1 cellular context compared by ENCODE assay signal in the genomic region with DNA sequence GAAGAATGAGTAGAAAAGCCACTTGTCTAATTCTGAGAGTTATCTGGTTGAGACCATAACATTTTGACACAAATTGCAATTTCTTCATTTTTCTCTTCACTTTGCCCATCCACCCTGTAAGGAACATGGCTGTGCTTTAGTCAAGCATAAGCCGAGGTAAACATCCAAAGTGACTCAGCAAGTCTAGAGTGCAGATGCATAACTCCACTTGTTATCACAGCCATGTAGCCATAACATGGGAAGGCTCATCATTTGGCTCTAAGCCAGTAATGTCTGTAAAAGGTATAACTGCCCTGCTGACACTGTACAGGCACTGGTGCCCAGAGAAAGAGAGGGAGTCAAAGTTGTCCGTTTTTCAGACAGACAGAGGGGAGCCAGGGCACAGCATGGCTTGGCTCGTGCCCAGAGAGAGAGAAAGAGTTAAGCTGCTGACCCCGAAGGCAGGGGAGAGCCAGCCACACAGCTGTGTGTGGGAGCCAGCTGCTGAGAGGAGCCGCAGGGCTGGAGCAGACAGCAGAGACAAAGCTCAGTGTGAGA.
A peak's percentile ranks its signal among the peaks of the same experiment; 100 is the strongest.
TF ChIP-seq lines count a peak whose summit lies in the region.

No MANE protein-coding gene starts in this region.

TF ChIP-seq in K562, 482 proteins besides CTCF, POLR2A, EP300 and RAD21 (continued from another document and continues in another):
- TF ChIP-seq, protein P1, sequence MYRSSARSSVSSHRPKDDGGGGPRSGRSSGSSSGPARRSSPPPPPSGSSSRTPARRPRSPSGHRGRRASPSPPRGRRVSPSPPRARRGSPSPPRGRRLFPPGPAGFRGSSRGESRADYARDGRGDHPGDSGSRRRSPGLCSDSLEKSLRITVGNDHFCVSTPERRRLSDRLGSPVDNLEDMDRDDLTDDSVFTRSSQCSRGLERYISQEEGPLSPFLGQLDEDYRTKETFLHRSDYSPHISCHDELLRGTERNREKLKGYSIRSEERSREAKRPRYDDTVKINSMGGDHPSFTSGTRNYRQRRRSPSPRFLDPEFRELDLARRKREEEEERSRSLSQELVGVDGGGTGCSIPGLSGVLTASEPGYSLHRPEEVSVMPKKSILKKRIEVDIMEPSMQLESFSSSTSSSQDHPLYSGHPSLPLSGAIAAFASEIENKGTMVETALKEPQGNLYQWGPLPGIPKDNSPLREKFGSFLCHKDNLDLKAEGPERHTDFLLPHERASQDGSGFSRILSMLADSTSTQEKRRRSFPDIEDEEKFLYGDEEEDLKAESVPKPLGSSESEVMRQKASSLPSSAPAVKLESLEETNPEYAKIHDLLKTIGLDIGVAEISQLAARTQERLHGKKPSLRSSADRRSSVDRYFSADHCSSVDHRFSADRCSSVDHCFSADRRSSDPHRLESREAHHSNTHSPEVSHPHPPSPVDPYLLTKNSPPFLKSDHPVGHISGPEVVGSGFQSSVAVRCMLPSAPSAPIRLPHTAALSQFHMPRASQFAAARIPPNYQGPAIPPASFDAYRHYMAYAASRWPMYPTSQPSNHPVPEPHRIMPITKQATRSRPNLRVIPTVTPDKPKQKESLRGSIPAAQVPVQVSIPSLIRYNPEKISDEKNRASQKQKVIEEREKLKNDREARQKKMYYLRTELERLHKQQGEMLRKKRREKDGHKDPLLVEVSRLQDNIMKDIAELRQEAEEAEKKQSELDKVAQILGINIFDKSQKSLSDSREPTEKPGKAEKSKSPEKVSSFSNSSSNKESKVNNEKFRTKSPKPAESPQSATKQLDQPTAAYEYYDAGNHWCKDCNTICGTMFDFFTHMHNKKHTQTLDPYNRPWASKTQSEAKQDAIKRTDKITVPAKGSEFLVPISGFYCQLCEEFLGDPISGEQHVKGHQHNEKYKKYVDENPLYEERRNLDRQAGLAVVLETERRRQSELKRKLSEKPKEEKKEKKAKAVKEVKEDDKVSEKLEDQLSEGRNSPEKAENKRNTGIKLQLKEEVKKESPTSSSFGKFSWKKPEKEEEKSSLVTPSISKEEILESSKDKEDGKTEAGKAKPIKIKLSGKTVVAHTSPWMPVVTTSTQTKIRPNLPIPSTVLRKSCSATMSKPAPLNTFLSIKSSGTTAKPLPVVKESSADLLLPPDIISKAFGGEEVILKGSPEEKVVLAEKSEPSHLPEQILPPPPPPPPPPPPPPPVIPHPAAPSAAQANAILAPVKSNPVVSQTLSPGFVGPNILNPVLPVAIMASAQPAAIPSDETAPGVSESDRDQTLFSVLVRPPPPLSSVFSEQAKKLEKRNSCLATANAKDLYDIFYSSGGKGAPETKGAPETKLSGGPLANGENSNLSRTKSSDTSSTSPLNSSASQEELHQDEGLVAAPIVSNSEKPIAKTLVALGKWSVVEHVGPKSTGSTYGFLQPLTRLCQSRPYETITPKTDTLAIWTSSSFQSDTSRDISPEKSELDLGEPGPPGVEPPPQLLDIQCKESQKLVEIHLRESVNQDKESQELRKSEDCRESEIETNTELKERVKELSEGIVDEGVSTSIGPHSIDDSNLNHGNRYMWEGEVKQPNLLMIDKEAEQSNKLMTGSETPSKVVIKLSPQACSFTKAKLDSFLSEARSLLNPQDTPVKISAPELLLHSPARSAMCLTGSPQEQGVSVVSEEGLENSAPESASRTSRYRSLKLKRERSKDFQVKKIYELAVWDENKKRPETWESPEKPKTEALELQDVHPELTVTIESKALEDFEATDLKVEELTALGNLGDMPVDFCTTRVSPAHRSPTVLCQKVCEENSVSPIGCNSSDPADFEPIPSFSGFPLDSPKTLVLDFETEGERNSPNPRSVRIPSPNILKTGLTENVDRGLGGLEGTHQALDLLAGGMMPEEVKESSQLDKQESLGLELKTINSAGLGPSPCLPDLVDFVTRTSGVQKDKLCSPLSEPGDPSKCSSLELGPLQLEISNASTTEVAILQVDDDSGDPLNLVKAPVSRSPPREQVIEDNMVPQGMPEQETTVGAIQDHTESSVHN (IDR thresholded peaks at IDR 0.05; ENCODE audit: borderline replicate concordance in 1 of 2, low read depth in 1 of 2) = 0 out of 4 replicates have a peak, but pooled peaks of 1 of the 2 experiments have one; percentile 40
- TF ChIP-seq SRSF7 (optimal IDR thresholded peaks at IDR 0.05; ENCODE audit: low read depth, low read length) = no peak
- TF ChIP-seq MXI1 (IDR thresholded peaks at IDR 0.05; ENCODE audit: low read depth, low read length) = no peak
- peak; percentile 82; the same call in 1 of the 2 replicates for TF ChIP-seq IFI16 (CRISPR knock-in tag; IDR thresholded peaks at IDR 0.05)
- no peak for TF ChIP-seq MTF1 (CRISPR knock-in tag; IDR thresholded peaks at IDR 0.05; ENCODE audit: borderline replicate concordance)
- TF ChIP-seq ZNF263 (CRISPR knock-in tag; IDR thresholded peaks at IDR 0.05; ENCODE audit: borderline replicate concordance) = no peak
- no peak for TF ChIP-seq MYC (IDR thresholded peaks at IDR 0.05; ENCODE audit: low read depth, low read length)
- TF ChIP-seq MYC (CRISPR knock-in tag; IDR thresholded peaks at IDR 0.05; ENCODE audit: borderline replicate concordance, low read depth) = no peak
- TF ChIP-seq DPF2 (IDR thresholded peaks at IDR 0.05) = peak; percentile 78
- TF ChIP-seq, protein P2, sequence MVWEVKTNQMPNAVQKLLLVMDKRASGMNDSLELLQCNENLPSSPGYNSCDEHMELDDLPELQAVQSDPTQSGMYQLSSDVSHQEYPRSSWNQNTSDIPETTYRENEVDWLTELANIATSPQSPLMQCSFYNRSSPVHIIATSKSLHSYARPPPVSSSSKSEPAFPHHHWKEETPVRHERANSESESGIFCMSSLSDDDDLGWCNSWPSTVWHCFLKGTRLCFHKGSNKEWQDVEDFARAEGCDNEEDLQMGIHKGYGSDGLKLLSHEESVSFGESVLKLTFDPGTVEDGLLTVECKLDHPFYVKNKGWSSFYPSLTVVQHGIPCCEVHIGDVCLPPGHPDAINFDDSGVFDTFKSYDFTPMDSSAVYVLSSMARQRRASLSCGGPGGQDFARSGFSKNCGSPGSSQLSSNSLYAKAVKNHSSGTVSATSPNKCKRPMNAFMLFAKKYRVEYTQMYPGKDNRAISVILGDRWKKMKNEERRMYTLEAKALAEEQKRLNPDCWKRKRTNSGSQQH (CRISPR knock-in tag; IDR thresholded peaks at IDR 0.05) = 0 out of 2 replicates have a peak, but pooled peaks have one; percentile 52
- no peak for TF ChIP-seq MCM2 (IDR thresholded peaks at IDR 0.05; ENCODE audit: low read depth)
- TF ChIP-seq, protein P3, sequence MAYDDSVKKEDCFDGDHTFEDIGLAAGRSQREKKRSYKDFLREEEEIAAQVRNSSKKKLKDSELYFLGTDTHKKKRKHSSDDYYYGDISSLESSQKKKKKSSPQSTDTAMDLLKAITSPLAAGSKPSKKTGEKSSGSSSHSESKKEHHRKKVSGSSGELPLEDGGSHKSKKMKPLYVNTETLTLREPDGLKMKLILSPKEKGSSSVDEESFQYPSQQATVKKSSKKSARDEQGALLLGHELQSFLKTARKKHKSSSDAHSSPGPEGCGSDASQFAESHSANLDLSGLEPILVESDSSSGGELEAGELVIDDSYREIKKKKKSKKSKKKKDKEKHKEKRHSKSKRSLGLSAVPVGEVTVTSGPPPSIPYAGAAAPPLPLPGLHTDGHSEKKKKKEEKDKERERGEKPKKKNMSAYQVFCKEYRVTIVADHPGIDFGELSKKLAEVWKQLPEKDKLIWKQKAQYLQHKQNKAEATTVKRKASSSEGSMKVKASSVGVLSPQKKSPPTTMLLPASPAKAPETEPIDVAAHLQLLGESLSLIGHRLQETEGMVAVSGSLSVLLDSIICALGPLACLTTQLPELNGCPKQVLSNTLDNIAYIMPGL (CRISPR knock-in tag; IDR thresholded peaks at IDR 0.05) = no peak
- TF ChIP-seq, protein P4, sequence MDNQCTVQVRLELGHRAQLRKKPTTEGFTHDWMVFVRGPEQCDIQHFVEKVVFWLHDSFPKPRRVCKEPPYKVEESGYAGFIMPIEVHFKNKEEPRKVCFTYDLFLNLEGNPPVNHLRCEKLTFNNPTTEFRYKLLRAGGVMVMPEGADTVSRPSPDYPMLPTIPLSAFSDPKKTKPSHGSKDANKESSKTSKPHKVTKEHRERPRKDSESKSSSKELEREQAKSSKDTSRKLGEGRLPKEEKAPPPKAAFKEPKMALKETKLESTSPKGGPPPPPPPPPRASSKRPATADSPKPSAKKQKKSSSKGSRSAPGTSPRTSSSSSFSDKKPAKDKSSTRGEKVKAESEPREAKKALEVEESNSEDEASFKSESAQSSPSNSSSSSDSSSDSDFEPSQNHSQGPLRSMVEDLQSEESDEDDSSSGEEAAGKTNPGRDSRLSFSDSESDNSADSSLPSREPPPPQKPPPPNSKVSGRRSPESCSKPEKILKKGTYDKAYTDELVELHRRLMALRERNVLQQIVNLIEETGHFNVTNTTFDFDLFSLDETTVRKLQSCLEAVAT (IDR thresholded peaks at IDR 0.05) = no peak
- no peak for TF ChIP-seq CSDE1 (IDR thresholded peaks at IDR 0.05)
- TF ChIP-seq RBM14 (IDR thresholded peaks at IDR 0.05; ENCODE audit: borderline replicate concordance, insufficient read depth, low read depth, low read length) = no peak
- TF ChIP-seq PRMT5 (CRISPR knock-in tag; IDR thresholded peaks at IDR 0.05) = no peak
- no peak for TF ChIP-seq NR3C1 (CRISPR knock-in tag; IDR thresholded peaks at IDR 0.05)
- TF ChIP-seq JUN (IDR thresholded peaks at IDR 0.05; ENCODE audit: borderline replicate concordance, low read depth, low read length) = no peak
- no peak for TF ChIP-seq JUN (CRISPR knock-in tag; IDR thresholded peaks at IDR 0.05; ENCODE audit: borderline replicate concordance)
- 0 out of 2 replicates have a peak, but pooled peaks have one; percentile 21 for TF ChIP-seq KDM2B (CRISPR knock-in tag; IDR thresholded peaks at IDR 0.05)
- TF ChIP-seq HDAC6 (IDR thresholded peaks at IDR 0.05; ENCODE audit: low read depth, low read length) = no peak
- TF ChIP-seq MAFF (IDR thresholded peaks at IDR 0.05; ENCODE audit: low read length) = peak; percentile 79
- no peak for TF ChIP-seq KDM5B (IDR thresholded peaks at IDR 0.05; ENCODE audit: insufficient replicate concordance, low read depth, low read length)
- TF ChIP-seq, protein P5, sequence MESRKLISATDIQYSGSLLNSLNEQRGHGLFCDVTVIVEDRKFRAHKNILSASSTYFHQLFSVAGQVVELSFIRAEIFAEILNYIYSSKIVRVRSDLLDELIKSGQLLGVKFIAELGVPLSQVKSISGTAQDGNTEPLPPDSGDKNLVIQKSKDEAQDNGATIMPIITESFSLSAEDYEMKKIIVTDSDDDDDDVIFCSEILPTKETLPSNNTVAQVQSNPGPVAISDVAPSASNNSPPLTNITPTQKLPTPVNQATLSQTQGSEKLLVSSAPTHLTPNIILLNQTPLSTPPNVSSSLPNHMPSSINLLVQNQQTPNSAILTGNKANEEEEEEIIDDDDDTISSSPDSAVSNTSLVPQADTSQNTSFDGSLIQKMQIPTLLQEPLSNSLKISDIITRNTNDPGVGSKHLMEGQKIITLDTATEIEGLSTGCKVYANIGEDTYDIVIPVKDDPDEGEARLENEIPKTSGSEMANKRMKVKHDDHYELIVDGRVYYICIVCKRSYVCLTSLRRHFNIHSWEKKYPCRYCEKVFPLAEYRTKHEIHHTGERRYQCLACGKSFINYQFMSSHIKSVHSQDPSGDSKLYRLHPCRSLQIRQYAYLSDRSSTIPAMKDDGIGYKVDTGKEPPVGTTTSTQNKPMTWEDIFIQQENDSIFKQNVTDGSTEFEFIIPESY (CRISPR knock-in tag; IDR thresholded peaks at IDR 0.05) = no peak
- TF ChIP-seq NR1H2 (CRISPR knock-in tag; IDR thresholded peaks at IDR 0.05) = no peak
- TF ChIP-seq, protein P6, sequence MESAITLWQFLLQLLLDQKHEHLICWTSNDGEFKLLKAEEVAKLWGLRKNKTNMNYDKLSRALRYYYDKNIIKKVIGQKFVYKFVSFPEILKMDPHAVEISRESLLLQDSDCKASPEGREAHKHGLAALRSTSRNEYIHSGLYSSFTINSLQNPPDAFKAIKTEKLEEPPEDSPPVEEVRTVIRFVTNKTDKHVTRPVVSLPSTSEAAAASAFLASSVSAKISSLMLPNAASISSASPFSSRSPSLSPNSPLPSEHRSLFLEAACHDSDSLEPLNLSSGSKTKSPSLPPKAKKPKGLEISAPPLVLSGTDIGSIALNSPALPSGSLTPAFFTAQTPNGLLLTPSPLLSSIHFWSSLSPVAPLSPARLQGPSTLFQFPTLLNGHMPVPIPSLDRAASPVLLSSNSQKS (CRISPR knock-in tag; IDR thresholded peaks at IDR 0.05) = no peak
- peak; percentile 92 for TF ChIP-seq ZNF316 (IDR thresholded peaks at IDR 0.05)
- TF ChIP-seq, protein P7, sequence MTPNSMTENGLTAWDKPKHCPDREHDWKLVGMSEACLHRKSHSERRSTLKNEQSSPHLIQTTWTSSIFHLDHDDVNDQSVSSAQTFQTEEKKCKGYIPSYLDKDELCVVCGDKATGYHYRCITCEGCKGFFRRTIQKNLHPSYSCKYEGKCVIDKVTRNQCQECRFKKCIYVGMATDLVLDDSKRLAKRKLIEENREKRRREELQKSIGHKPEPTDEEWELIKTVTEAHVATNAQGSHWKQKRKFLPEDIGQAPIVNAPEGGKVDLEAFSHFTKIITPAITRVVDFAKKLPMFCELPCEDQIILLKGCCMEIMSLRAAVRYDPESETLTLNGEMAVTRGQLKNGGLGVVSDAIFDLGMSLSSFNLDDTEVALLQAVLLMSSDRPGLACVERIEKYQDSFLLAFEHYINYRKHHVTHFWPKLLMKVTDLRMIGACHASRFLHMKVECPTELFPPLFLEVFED (CRISPR knock-in tag; conservative IDR thresholded peaks at IDR 0.05) = 0 out of 2 replicates have a peak, but pooled peaks have one; percentile 64
- peak; percentile 96 for TF ChIP-seq HDAC8 (tag; IDR thresholded peaks at IDR 0.05)
- TF ChIP-seq CREM (IDR thresholded peaks at IDR 0.05; ENCODE audit: low read depth) = 0 out of 2 replicates have a peak, but pooled peaks have one; percentile 10
- no peak for TF ChIP-seq ADNP (tag; IDR thresholded peaks at IDR 0.05)
- TF ChIP-seq KAT8 (IDR thresholded peaks at IDR 0.05; ENCODE audit: low read depth) = no peak
- TF ChIP-seq, protein P8, sequence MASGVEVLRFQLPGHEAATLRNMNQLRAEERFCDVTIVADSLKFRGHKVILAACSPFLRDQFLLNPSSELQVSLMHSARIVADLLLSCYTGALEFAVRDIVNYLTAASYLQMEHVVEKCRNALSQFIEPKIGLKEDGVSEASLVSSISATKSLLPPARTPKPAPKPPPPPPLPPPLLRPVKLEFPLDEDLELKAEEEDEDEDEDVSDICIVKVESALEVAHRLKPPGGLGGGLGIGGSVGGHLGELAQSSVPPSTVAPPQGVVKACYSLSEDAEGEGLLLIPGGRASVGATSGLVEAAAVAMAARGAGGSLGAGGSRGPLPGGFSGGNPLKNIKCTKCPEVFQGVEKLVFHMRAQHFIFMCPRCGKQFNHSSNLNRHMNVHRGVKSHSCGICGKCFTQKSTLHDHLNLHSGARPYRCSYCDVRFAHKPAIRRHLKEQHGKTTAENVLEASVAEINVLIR (CRISPR knock-in tag; IDR thresholded peaks at IDR 0.05) = peak; percentile 57; the same call in 1 of the 2 replicates
- TF ChIP-seq, protein P9, sequence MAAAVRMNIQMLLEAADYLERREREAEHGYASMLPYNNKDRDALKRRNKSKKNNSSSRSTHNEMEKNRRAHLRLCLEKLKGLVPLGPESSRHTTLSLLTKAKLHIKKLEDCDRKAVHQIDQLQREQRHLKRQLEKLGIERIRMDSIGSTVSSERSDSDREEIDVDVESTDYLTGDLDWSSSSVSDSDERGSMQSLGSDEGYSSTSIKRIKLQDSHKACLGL (CRISPR knock-in tag; IDR thresholded peaks at IDR 0.05; ENCODE audit: borderline replicate concordance, poor library complexity, severe bottlenecking) = no peak
- no peak for TF ChIP-seq ZNF124 (CRISPR knock-in tag; IDR thresholded peaks at IDR 0.05)
- TF ChIP-seq BMI1 (IDR thresholded peaks at IDR 0.05; ENCODE audit: low read length) = no peak
- TF ChIP-seq CBFA2T2 (conservative IDR thresholded peaks at IDR 0.05) = peak; percentile 42
- no peak for TF ChIP-seq KLF10 (CRISPR knock-in tag; IDR thresholded peaks at IDR 0.05)
- peak; percentile 93 for TF ChIP-seq RHOXF2B (CRISPR knock-in tag; conservative IDR thresholded peaks at IDR 0.05)
- peak; percentile 83 for TF ChIP-seq TCFL5 (CRISPR knock-in tag; conservative IDR thresholded peaks at IDR 0.05)
